ENCODE assay signal across 8 cellular contexts in the genomic region with DNA sequence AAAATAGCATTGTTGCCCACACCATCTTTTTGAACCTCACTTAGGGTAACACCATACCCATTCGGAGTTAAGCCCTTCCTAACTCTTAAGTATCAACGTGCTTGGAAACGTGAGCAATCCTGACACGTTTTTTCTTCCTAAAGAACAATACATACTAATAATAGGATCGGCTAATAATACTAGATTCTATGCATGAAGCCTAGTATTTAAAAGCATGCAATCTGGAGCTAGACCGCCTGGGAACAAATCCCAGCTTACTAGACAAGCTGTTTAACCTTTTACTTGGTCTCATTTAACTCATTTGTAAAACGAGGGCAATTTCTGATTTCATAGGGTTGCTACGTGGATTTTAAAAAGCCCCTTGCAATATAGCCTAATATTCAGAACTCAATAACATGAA. TPM values are rescaled to one million over a fixed set of nuclear protein-coding genes. Genes with fewer than 3 reads are reported as not detected.
DNase-seq lines count a peak whose midpoint lies in the region; ATAC-seq and TF ChIP-seq lines count a peak whose summit lies in the region.

No MANE protein-coding gene starts in this region.

- peak overlapping the region; percentile 74 for H3K4me2 ChIP-seq in DND-41 (ENCODE audit: insufficient read depth, low read length)
- H3K4me2 ChIP-seq in MM.1S (ENCODE audit: low read depth, low read length), result peak overlapping the region; percentile 87
- H3K4me2 ChIP-seq in mammary epithelial cell (ENCODE audit: insufficient read depth, low read depth, low read length), result peak overlapping the region; percentile 87
- peak overlapping the region; percentile 74 for H3K4me2 ChIP-seq in mesenchymal stem cell (ENCODE audit: low read length, poor library complexity, severe bottlenecking)

- H3K14ac ChIP-seq in mesenchymal stem cell (ENCODE audit: low read length in 2 of 2), result no peak overlapping the region

- no peak for ATAC-seq in DND-41 (ENCODE audit: insufficient read depth, low read depth)
- ATAC-seq in GM18517 (IDR thresholded peaks at IDR 0.05; ENCODE audit: unreplicated experiment), result no peak

- no peak overlapping the region for H2BK5ac ChIP-seq in mesenchymal stem cell (ENCODE audit: low read depth, low read length, poor library complexity, severe bottlenecking)

- no peak overlapping the region for H2BK120ac ChIP-seq in mesenchymal stem cell (ENCODE audit: low read depth, low read length)

- no peak overlapping the region for H3K23ac ChIP-seq in mesenchymal stem cell (ENCODE audit: low read length in 2 of 2)

- H3K79me2 ChIP-seq in DND-41 (ENCODE audit: insufficient read depth, low read length), result peaks cover 51% of the 10 kb centered on the region
- H3K79me2 ChIP-seq in MM.1S (ENCODE audit: low read length), result peaks cover 40% of the 10 kb centered on the region
- H3K79me2 ChIP-seq in mammary epithelial cell (ENCODE audit: insufficient read depth, low read length), result peaks cover 44% of the 10 kb centered on the region

- no peak overlapping the region for H4K8ac ChIP-seq in mesenchymal stem cell (ENCODE audit: low read length)

- CTCF ChIA-PET in mammary epithelial cell (lab: Charles Lee; ENCODE audit: low non-redundant PET), result interaction anchor here (0.6 kb wide), 1 partner anchor 585 kb away, joined by 3 read pairs; no protein-coding TSS in a partner anchor

- H4K91ac ChIP-seq in mesenchymal stem cell (ENCODE audit: low read length), result no peak overlapping the region

- no TSS peak for BruUV-seq in mammary epithelial cell (replicated peaks; lab: Mats Ljungman, UMichigan)

- peak overlapping the region; percentile 99 for H3K27ac ChIP-seq in DND-41 (ENCODE audit: low read length)
- H3K27ac ChIP-seq in MM.1S (ENCODE audit: low read length), result peak overlapping the region; percentile 88
- peak overlapping the region; percentile 98 for H3K27ac ChIP-seq in mammary epithelial cell (ENCODE audit: insufficient read depth, low read depth, low read length)
- H3K27ac ChIP-seq in mesenchymal stem cell (ENCODE audit: low read length, poor library complexity, severe bottlenecking), result peak overlapping the region; percentile 99
- peak overlapping the region; percentile 93 for H3K27ac ChIP-seq in vagina

- no peak for TF ChIP-seq POLR2A in vagina (IDR thresholded peaks at IDR 0.05)

- H3K27me3 ChIP-seq in DND-41 (ENCODE audit: insufficient read depth, low read length, poor library complexity), result no peaks in the 10 kb centered on the region
- H3K27me3 ChIP-seq in MM.1S (replicated peaks; ENCODE audit: insufficient read depth, low read length), result no peaks in the 10 kb centered on the region
- H3K27me3 ChIP-seq in mammary epithelial cell (ENCODE audit: insufficient read depth, low read length), result no peaks in the 10 kb centered on the region
- no peaks in the 10 kb centered on the region for H3K27me3 ChIP-seq in mesenchymal stem cell (ENCODE audit: control insufficient read depth in 1 of 2, insufficient read depth in 1 of 2, low read length in 2 of 2)
- no peaks in the 10 kb centered on the region for H3K27me3 ChIP-seq in vagina

- intact Hi-C loops in mammary epithelial cell (cut with micrococcal nuclease), result loop anchor here (10.0 kb wide), 4 partner anchors 138 to 652 kb away; partner anchors contain the start of gene NIPSNAP3A
- intact Hi-C loops in vagina (cut with DNase I), result no loop called here

- H3K18ac ChIP-seq in mesenchymal stem cell (ENCODE audit: low read depth in 1 of 2, low read length in 2 of 2), result peak overlapping the region in 1 of 2 experiments; percentile 61

- H3K4me3 ChIP-seq in DND-41 (ENCODE audit: low read depth in 1 of 2, low read length in 2 of 2) (peak overlapping the region; percentile 75 to 77), MM.1S (ENCODE audit: low read length) (peak overlapping the region; percentile 86), mammary epithelial cell (replicated peaks in 1 of 3; ENCODE audit: insufficient read depth in 1 of 3, low read depth in 2 of 3, low read length in 3 of 3) (peak overlapping the region; percentile 71 to 77 (median 76)), mesenchymal stem cell (ENCODE audit: insufficient read depth in 1 of 2, low read depth in 1 of 2, low read length in 2 of 2) (peak overlapping the region in 1 of 2 experiments; percentile 89), vagina (peak overlapping the region; percentile 45 to 53)

- H3K4me1 ChIP-seq in DND-41 (ENCODE audit: insufficient read depth, low read length), result peaks cover 47% of the 10 kb centered on the region
- peaks cover 17% of the 10 kb centered on the region for H3K4me1 ChIP-seq in MM.1S (ENCODE audit: low read length)
- peaks cover 14% of the 10 kb centered on the region for H3K4me1 ChIP-seq in mammary epithelial cell (ENCODE audit: insufficient read depth, low read length)
- H3K4me1 ChIP-seq in mesenchymal stem cell (ENCODE audit: control insufficient read depth, insufficient read depth, low read depth, low read length), result peaks cover 1% of the 10 kb centered on the region
- H3K4me1 ChIP-seq in vagina, result peaks cover 25% of the 10 kb centered on the region

- WGBS in mammary epithelial cell (ENCODE audit: low coverage, missing lambda C conversion rate), result 0% methylated on average over 8 of the region's 8 CpGs
- 18% methylated on average over 3 of the region's 8 CpGs for WGBS in mesenchymal stem cell

- dilution Hi-C loops in mammary epithelial cell (cut with HindIII; ENCODE audit: low sequenced_read_pairs), result no loop called here

- no peak overlapping the region for H2AK5ac ChIP-seq in mesenchymal stem cell (ENCODE audit: low read length, severe bottlenecking)

- no peak overlapping the region for H2BK15ac ChIP-seq in mesenchymal stem cell (ENCODE audit: low read depth, poor library complexity, severe bottlenecking)

- DNase-seq in DND-41 (no peak), MM.1S (peak; percentile 9), mammary epithelial cell (no peak), mesenchymal stem cell (no peak), vagina (ENCODE audit: extremely low spot score in 2 of 2) (no peak), SW480 (ENCODE audit: low spot score) (no peak), MV-4-11 (lab: John Stamatoyannopoulos, UW) (no peak)

- H3K9me3 ChIP-seq in DND-41 (ENCODE audit: insufficient read depth, low read length, severe bottlenecking) (no peaks in the 10 kb centered on the region), MM.1S (replicated peaks; ENCODE audit: insufficient read depth, low read length) (no peaks in the 10 kb centered on the region), mammary epithelial cell (replicated peaks; ENCODE audit: insufficient read depth, low read length) (no peaks in the 10 kb centered on the region), mesenchymal stem cell (ENCODE audit: control insufficient read depth, low read length) (no peaks in the 10 kb centered on the region), vagina (no peaks in the 10 kb centered on the region)

- H3K36me3 ChIP-seq in DND-41 (ENCODE audit: insufficient read depth, low read length) (peaks cover 17% of the 10 kb centered on the region), MM.1S (replicated peaks; ENCODE audit: insufficient read depth, low read length) (no peaks in the 10 kb centered on the region), mammary epithelial cell (ENCODE audit: insufficient read depth, low read length) (no peaks in the 10 kb centered on the region), mesenchymal stem cell (ENCODE audit: control insufficient read depth in 1 of 2, insufficient read depth in 2 of 2, low read depth in 1 of 2, low read length in 2 of 2) (no peaks in the 10 kb centered on the region), vagina (no peaks in the 10 kb centered on the region)

- no peak overlapping the region for H3K4ac ChIP-seq in mesenchymal stem cell (ENCODE audit: low read depth in 1 of 2, low read length in 2 of 2)

- H3K9ac ChIP-seq in DND-41 (ENCODE audit: low read depth, low read length) (peak overlapping the region; percentile 99), MM.1S (ENCODE audit: low read length) (peak overlapping the region; percentile 95), mammary epithelial cell (ENCODE audit: insufficient read depth, low read length) (peak overlapping the region; percentile 96), mesenchymal stem cell (ENCODE audit: low read length) (peak overlapping the region; percentile 98)

- H2BK12ac ChIP-seq in mesenchymal stem cell (ENCODE audit: low read length in 2 of 2), result no peak overlapping the region

- H3F3A ChIP-seq in MM.1S (ENCODE audit: insufficient read depth, low read length), result peaks cover 6% of the 10 kb centered on the region; the same call in 1 of the 2 replicates

- H3K79me1 ChIP-seq in mesenchymal stem cell (replicated peaks; ENCODE audit: low read length, poor library complexity, severe bottlenecking), result peaks cover 6% of the 10 kb centered on the region

- H4K20me1 ChIP-seq in DND-41 (ENCODE audit: insufficient read depth, low read length), result no peaks in the 10 kb centered on the region; the same call in 1 of the 2 replicates
- no peaks in the 10 kb centered on the region for H4K20me1 ChIP-seq in MM.1S (ENCODE audit: insufficient read depth, low read length)
- no peaks in the 10 kb centered on the region for H4K20me1 ChIP-seq in mammary epithelial cell (ENCODE audit: insufficient read depth, low read length)

- H3K9me2 ChIP-seq in MM.1S (replicated peaks; ENCODE audit: insufficient read depth, low read length), result no peaks in the 10 kb centered on the region

- in situ Hi-C loops in mammary epithelial cell (cut with MboI; ENCODE audit: low sequenced_read_pairs in 2 of 2), result no loop called here

- TF ChIP-seq CTCF in DND-41 (IDR thresholded peaks at IDR 0.05; ENCODE audit: borderline replicate concordance, extremely low read depth, low read length, poor library complexity, severe bottlenecking) (no peak), MM.1S (IDR thresholded peaks at IDR 0.05; ENCODE audit: low read length) (no peak), mammary epithelial cell (conservative IDR thresholded peaks at IDR 0.05 in 1 of 2, IDR thresholded peaks at IDR 0.05 in 1 of 2; ENCODE audit: extremely low read depth in 1 of 2, insufficient read depth in 1 of 2, low read depth in 1 of 2, low read length in 2 of 2) (no peak), vagina (IDR thresholded peaks at IDR 0.05) (no peak)

- H2AFZ ChIP-seq in DND-41 (ENCODE audit: low read depth, low read length) (peak overlapping the region; percentile 80), MM.1S (ENCODE audit: low read length) (peak overlapping the region; percentile 95), mammary epithelial cell (ENCODE audit: low read depth, low read length) (peak overlapping the region; percentile 91), mesenchymal stem cell (ENCODE audit: low read depth, low read length) (no peak overlapping the region)

RNA-seq across cellular contexts. Expression of gene SMC2, which starts 0.9 kb away (rescaled TPM):
- total RNA-seq in mammary epithelial cell (10 to 100 TPM in 1 of 2 donors, 1 to 10 TPM in 1; 9.8 to 25.1 TPM), vagina (5.2 TPM)
- polyA plus RNA-seq in mammary epithelial cell, result 13.8 TPM
- 11.4 TPM for polyA minus RNA-seq in mammary epithelial cell
- polyA plus RNA-seq in mesenchymal stem cell (2013, experiment 1 of 2), result 8.4 TPM
- polyA plus RNA-seq in mesenchymal stem cell (2013, experiment 2 of 2), result 9.0 TPM
